In genomic region chr17:81667754-81668153, GRCh38 we compare ENCODE assay signal across 11 cellular contexts.
DNase-seq lines count a peak whose midpoint lies in the region; ATAC-seq and TF ChIP-seq lines count a peak whose summit lies in the region.
"Had no signal": no experiment of that assay in that cellular context is flagged by ENCODE, and none has a peak within 500 bp of the region (broad histone marks: within the 10 kb centered on the region; RNA-seq: fewer than 3 reads in every experiment).

No MANE protein-coding gene starts in this region.

- ATAC-seq in HG03571 (IDR thresholded peaks at IDR 0.05; ENCODE audit: unreplicated experiment) (no peak), HG03378 (IDR thresholded peaks at IDR 0.05; ENCODE audit: unreplicated experiment) (no peak)

- H3K4me3 ChIP-seq in epithelial cell of esophagus (ENCODE audit: low read length): peak overlapping the region; percentile 44

- DNase-seq in DMS 273 (lab: John Stamatoyannopoulos, UW; ENCODE audit: unreplicated experiment) (peak; percentile 54), DMS 273 treated with DMSO at 0.1 percent for 48 hours (lab: John Stamatoyannopoulos, UW) (no peak), RWPE1 (ENCODE audit: low spot score) (no peak), epithelial cell of esophagus (ENCODE audit: low read depth) (peak; percentile 77), NCI-H748 treated with DMSO at 0.1 percent for 48 hours (lab: John Stamatoyannopoulos, UW) (no peak)
- peak; percentile 35 for DNase-seq in stimulated activated CD8-positive, alpha-beta memory T cell treated with anti-CD3 and anti-CD28 coated beads, Interleukin-4, amount 100 ng/mL, for 48 hours
- DNase-seq: 8988T, caudate nucleus, NCI-H69 had no signal

- no peak for TF ChIP-seq CTCF in RWPE1 (conservative IDR thresholded peaks at IDR 0.05; ENCODE audit: low read depth)
- peak; percentile 61 for TF ChIP-seq CTCF in epithelial cell of esophagus (IDR thresholded peaks at IDR 0.05; ENCODE audit: insufficient read depth, low read depth, low read length, missing control alignments)

- POLR2A ChIA-PET in RWPE1 (lab: Yijun Ruan, JAX; ENCODE audit: low non-redundant PET): no interaction called here

- CTCF ChIA-PET in RWPE1 (lab: Yijun Ruan, JAX): interaction anchor here (0.6 kb wide), 1 partner anchor 486 kb away, joined by 3 read pairs; no protein-coding TSS in a partner anchor

- peak overlapping the region; percentile 86 for H3K27ac ChIP-seq in RWPE1

Comparison
In these comparisons a context has a peak if more than half of its experiments do, and no peak if none do; other contexts are left out.
1. DNase-seq: peak in DMS 273 (single experiment), epithelial cell of esophagus (single experiment) and stimulated activated CD8-positive, alpha-beta memory T cell treated with anti-CD3 and anti-CD28 coated beads, Interleukin-4, amount 100 ng/mL, for 48 hours (single experiment); none in DMS 273 treated with DMSO at 0.1 percent for 48 hours (single experiment), RWPE1 (single experiment) and NCI-H748 treated with DMSO at 0.1 percent for 48 hours (single experiment).